In genomic region chr22:23182289-23183106, GRCh38 we compare ENCODE assay signal across 8 cellular contexts. TPM values are rescaled to one million over a fixed set of nuclear protein-coding genes. Genes with fewer than 3 reads are reported as not detected.
A peak's percentile ranks its signal among the peaks of the same experiment; 100 is the strongest.
DNase-seq lines count a peak whose midpoint lies in the region; ATAC-seq and TF ChIP-seq lines count a peak whose summit lies in the region.

No MANE protein-coding gene starts in this region.

- peaks cover 41 to 47% (median 44%) of the 10 kb centered on the region in 3 donors for H3K4me1 ChIP-seq in skeletal muscle tissue (ENCODE audit: control insufficient read depth in 3 of 3, insufficient read depth in 3 of 3, low read length in 3 of 3)

- ATAC-seq in GM18868 (IDR thresholded peaks at IDR 0.05; ENCODE audit: unreplicated experiment) (peak; percentile 49), GM19023 (IDR thresholded peaks at IDR 0.05; ENCODE audit: unreplicated experiment) (no peak), GM19351 (IDR thresholded peaks at IDR 0.05; ENCODE audit: unreplicated experiment) (no peak)
- ATAC-seq in activated T-cell treated with anti-CD3 and anti-CD28 coated beads, Interleukin-2, amount 50 U/mL, for 72 hours (replicated peaks in 1 of 2), result peak; percentile 74 to 75

- peak overlapping the region; percentile 92 for H3K4me3 Mint-ChIP-seq in activated T-cell treated with anti-CD3 and anti-CD28 coated beads, Interleukin-2, amount 50 U/mL, for 72 hours
- H3K4me3 Mint-ChIP-seq in glutamatergic neuron (ENCODE audit: unreplicated experiment), result peak overlapping the region; percentile 100

- DNase-seq in NCI-H510A (lab: John Stamatoyannopoulos, UW) (peak; percentile 80), glutamatergic neuron (no peak), Ammon's horn (ENCODE audit: low spot score) (no peak)
- DNase-seq in activated T-cell treated with anti-CD3 and anti-CD28 coated beads, Interleukin-2, amount 50 U/mL, for 72 hours, result peak; percentile 78 to 82

- H3K27me3 ChIP-seq in skeletal muscle tissue (ENCODE audit: control insufficient read depth in 3 of 3, insufficient read depth in 3 of 3, low read length in 3 of 3), result peaks cover 3 to 31% (median 13%) of the 10 kb centered on the region in 3 donors

- peak overlapping the region; percentile 29 for H3K27ac ChIP-seq in skeletal muscle tissue (ENCODE audit: low read depth, low read length)

- peaks cover 0 to 2% of the 10 kb centered on the region in 2 donors for H3K9me3 Mint-ChIP-seq in activated T-cell treated with anti-CD3 and anti-CD28 coated beads, Interleukin-2, amount 50 U/mL, for 72 hours
- H3K9me3 Mint-ChIP-seq in glutamatergic neuron (ENCODE audit: unreplicated experiment), result peaks cover 28% of the 10 kb centered on the region

- no peaks in the 10 kb centered on the region for H3K27me3 Mint-ChIP-seq in activated T-cell treated with anti-CD3 and anti-CD28 coated beads, Interleukin-2, amount 50 U/mL, for 72 hours (ENCODE audit: low read depth)
- peaks cover 22% of the 10 kb centered on the region for H3K27me3 Mint-ChIP-seq in glutamatergic neuron (ENCODE audit: unreplicated experiment)

- no peaks in the 10 kb centered on the region for H3K9me3 ChIP-seq in skeletal muscle tissue (ENCODE audit: control insufficient read depth in 3 of 3, low read length in 3 of 3)

- peaks cover 76% of the 10 kb centered on the region for H3K4me1 Mint-ChIP-seq in activated T-cell treated with anti-CD3 and anti-CD28 coated beads, Interleukin-2, amount 50 U/mL, for 72 hours (ENCODE audit: low read depth)
- H3K4me1 Mint-ChIP-seq in glutamatergic neuron (ENCODE audit: low read depth, unreplicated experiment), result peaks cover 32% of the 10 kb centered on the region

- TF ChIP-seq CTCF in glutamatergic neuron (IDR thresholded peaks at IDR 0.05; ENCODE audit: partially characterized antibody, unreplicated experiment), result no peak

- H3K9ac ChIP-seq in skeletal muscle tissue (ENCODE audit: low read depth in 1 of 3, low read length in 3 of 3), result peak overlapping the region; percentile 13 to 55 (median 40)

- peak overlapping the region; percentile 64 to 72 (median 71) for H3K4me3 ChIP-seq in skeletal muscle tissue (ENCODE audit: low read length in 3 of 3)

- peak overlapping the region; percentile 86 for H3K27ac Mint-ChIP-seq in activated T-cell treated with anti-CD3 and anti-CD28 coated beads, Interleukin-2, amount 50 U/mL, for 72 hours
- H3K27ac Mint-ChIP-seq in glutamatergic neuron (ENCODE audit: unreplicated experiment), result peak overlapping the region; percentile 97

- peaks cover 4 to 8% of the 10 kb centered on the region in 2 donors for H3K36me3 Mint-ChIP-seq in activated T-cell treated with anti-CD3 and anti-CD28 coated beads, Interleukin-2, amount 50 U/mL, for 72 hours (ENCODE audit: insufficient read depth in 2 of 2)
- peaks cover 12% of the 10 kb centered on the region for H3K36me3 Mint-ChIP-seq in glutamatergic neuron (ENCODE audit: unreplicated experiment)

- no peaks in the 10 kb centered on the region for H3K36me3 ChIP-seq in skeletal muscle tissue (ENCODE audit: control insufficient read depth in 3 of 3, insufficient read depth in 3 of 3, low read length in 3 of 3)

RNA-seq across cellular contexts. Expression of gene BCR, which starts 2.2 kb away (rescaled TPM):
- total RNA-seq in activated T-cell treated with anti-CD3 and anti-CD28 coated beads, Interleukin-2, amount 50 U/mL, for 72 hours, result 10 to 100 TPM; 40.3 to 50.0 TPM
- total RNA-seq in glutamatergic neuron (ENCODE audit: unreplicated experiment), result 268 TPM
- total RNA-seq in skeletal muscle tissue, result 12.5 TPM

RNA-seq across cellular contexts. Expression of gene RAB36, which starts 37.2 kb away (rescaled TPM):
- under 1 TPM; 0.14 to 0.19 TPM for total RNA-seq in activated T-cell treated with anti-CD3 and anti-CD28 coated beads, Interleukin-2, amount 50 U/mL, for 72 hours
- 2.0 TPM for total RNA-seq in glutamatergic neuron (ENCODE audit: unreplicated experiment)
- total RNA-seq in skeletal muscle tissue, result 0.52 TPM

RNA-seq across cellular contexts. Expression of gene RSPH14, which starts 40.7 kb away (rescaled TPM):
- 1 to 10 TPM in 1 of 2 donors, under 1 TPM in 1; 0.79 to 1.4 TPM for total RNA-seq in activated T-cell treated with anti-CD3 and anti-CD28 coated beads, Interleukin-2, amount 50 U/mL, for 72 hours
- total RNA-seq in glutamatergic neuron (ENCODE audit: unreplicated experiment) (1.7 TPM), skeletal muscle tissue (under 0.01 TPM)

Comparison
In these comparisons a context has a peak if more than half of its experiments do, and no peak if none do; other contexts are left out.
1. ATAC-seq: peak in GM18868 (single experiment) and activated T-cell treated with anti-CD3 and anti-CD28 coated beads, Interleukin-2, amount 50 U/mL, for 72 hours (2 of 2); none in GM19023 (single experiment) and GM19351 (single experiment).
2. DNase-seq: peak in NCI-H510A (single experiment) and activated T-cell treated with anti-CD3 and anti-CD28 coated beads, Interleukin-2, amount 50 U/mL, for 72 hours (2 of 2); none in glutamatergic neuron (single experiment) and Ammon's horn (single experiment).